In the genomic region with DNA sequence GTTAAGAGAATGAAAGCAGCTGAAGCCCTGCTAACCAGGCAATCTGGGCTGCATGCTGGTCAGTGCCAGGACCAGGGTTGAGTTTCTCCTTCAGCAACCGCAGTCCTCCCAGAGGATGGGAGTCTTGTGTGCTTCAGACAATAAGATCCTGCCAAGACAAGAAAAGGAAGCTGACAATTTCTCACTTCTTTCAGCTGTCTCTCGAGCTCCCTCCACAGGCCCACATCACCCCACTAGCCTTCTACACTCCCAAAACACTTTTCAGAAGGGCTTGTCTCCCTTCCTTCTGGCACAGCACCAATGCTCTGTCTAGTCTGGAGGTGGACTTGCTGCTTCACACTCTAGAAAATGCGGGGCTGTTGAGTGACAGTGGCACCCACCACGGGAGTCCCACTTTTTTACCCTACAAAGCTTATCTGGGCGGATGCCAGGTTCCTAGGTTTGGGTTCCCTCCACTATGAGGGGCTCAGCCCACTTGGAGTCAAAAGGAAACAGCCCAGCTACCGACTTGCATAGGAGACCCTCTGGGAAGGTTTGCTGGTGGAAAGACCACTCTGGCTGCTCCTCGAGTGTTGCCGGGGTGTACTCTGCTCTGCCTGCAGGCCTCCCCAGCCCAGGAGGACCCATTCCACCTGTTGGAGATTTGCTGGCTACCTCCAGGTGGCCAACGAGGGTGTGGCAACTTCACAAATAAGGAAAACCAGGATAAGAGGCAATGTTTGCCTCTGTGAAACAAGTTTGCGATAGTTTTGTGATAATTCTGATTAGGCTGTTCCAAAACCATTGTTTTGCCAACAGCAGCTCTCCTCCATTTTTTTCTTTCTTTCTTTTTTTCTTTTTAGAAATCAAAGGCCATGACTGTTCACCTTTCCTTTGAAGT, we compare ENCODE assay signal across 8 cellular contexts.
DNase-seq lines count a peak whose midpoint lies in the region; ATAC-seq, FAIRE-seq and TF ChIP-seq lines count a peak whose summit lies in the region.

No MANE protein-coding gene starts in this region.

- H3K4me1 ChIP-seq in BE2C (peaks cover 4% of the 10 kb centered on the region; the same call in 1 of the 2 replicates), mucosa of descending colon (ENCODE audit: low read depth) (peaks cover 32% of the 10 kb centered on the region)

- no peaks in the 10 kb centered on the region for H3K36me3 ChIP-seq in BE2C
- H3K36me3 ChIP-seq in mucosa of descending colon (ENCODE audit: low read depth): no peaks in the 10 kb centered on the region

- H3K9me3 ChIP-seq in BE2C (no peaks in the 10 kb centered on the region), mucosa of descending colon (no peaks in the 10 kb centered on the region)

- H3K4me3 ChIP-seq in BE2C (ENCODE audit: low read depth, low read length): no peak overlapping the region
- no peak overlapping the region for H3K4me3 ChIP-seq in Jurkat, Clone E6-1 (ENCODE audit: low read length)
- H3K4me3 ChIP-seq in mucosa of descending colon: no peak overlapping the region

- no peak for FAIRE-seq in RCC 7860 (lab: Jason Lieb, UNC)

- no peaks in the 10 kb centered on the region for H3K27me3 ChIP-seq in BE2C

- peak; percentile 6; the same call in 1 of the 2 replicates for TF ChIP-seq CTCF in BE2C (IDR thresholded peaks at IDR 0.05; ENCODE audit: low read depth, low read length)
- TF ChIP-seq CTCF in mucosa of descending colon (IDR thresholded peaks at IDR 0.05): no peak

- intact Hi-C loops in mucosa of descending colon (cut with DNase I, micrococcal nuclease): loop anchor here in 1 of 2 donors (10.0 kb wide), 1 partner anchor 60 kb away; no protein-coding TSS in a partner anchor

- DNase-seq in BE2C (no peak), mucosa of descending colon (peak in 2 of 3 donors; percentile 55 to 65), RCC 7860 (ENCODE audit: low spot score) (no peak)
- peak; percentile 54 for DNase-seq in Jurkat, Clone E6-1 (ENCODE audit: low read depth, low spot score)
- DNase-seq in activated T-cell treated with anti-CD3 and anti-CD28 coated beads, Interleukin-2, amount 50 U/mL, for 1 hour: peak; percentile 65

- ATAC-seq in GM19023 (IDR thresholded peaks at IDR 0.05; ENCODE audit: unreplicated experiment) (peak; percentile 65), mucosa of descending colon (peak; percentile 62), GM19328 (IDR thresholded peaks at IDR 0.05; ENCODE audit: unreplicated experiment) (no peak), GM18520 (IDR thresholded peaks at IDR 0.05; ENCODE audit: unreplicated experiment) (no peak)

Comparison
In these comparisons a context has a peak if more than half of its experiments do, and no peak if none do; other contexts are left out.
1. DNase-seq: peak in Jurkat, Clone E6-1 (single experiment), activated T-cell treated with anti-CD3 and anti-CD28 coated beads, Interleukin-2, amount 50 U/mL, for 1 hour (single experiment) and mucosa of descending colon (2 of 3); none in BE2C (single experiment) and RCC 7860 (single experiment).
2. ATAC-seq: peak in GM19023 (single experiment) and mucosa of descending colon (single experiment); none in GM19328 (single experiment) and GM18520 (single experiment).